Comparison of ENCODE assay signal across 8 cellular contexts in genomic region chr6:147201885-147202515, GRCh38. TPM values are rescaled to one million over a fixed set of nuclear protein-coding genes. Genes with fewer than 3 reads are reported as not detected.
DNase-seq lines count a peak whose midpoint lies in the region; ATAC-seq, FAIRE-seq and TF ChIP-seq lines count a peak whose summit lies in the region.

No MANE protein-coding gene starts in this region.

- dilution Hi-C loops in endothelial cell of umbilical vein (cut with MboI; ENCODE audit: extremely low pct_ligation_motif_present, low sequenced_read_pairs), result no loop called here

- no peak overlapping the region for H3K9ac ChIP-seq in endothelial cell of umbilical vein (replicated peaks; ENCODE audit: extremely low read depth, insufficient read depth, low read length)

- FAIRE-seq in A549 (lab: Jason Lieb, UNC) (no peak), endothelial cell of umbilical vein (lab: Jason Lieb, UNC) (no peak)

- peaks cover 24% of the 10 kb centered on the region for H3K79me2 ChIP-seq in endothelial cell of umbilical vein (ENCODE audit: control insufficient read depth, insufficient read depth, low read length)

- no peaks in the 10 kb centered on the region for H3K9me3 Mint-ChIP-seq in T-cell
- no peaks in the 10 kb centered on the region for H3K9me3 Mint-ChIP-seq in naive thymus-derived CD8-positive, alpha-beta T cell

- TF ChIP-seq CTCF in A549 (IDR thresholded peaks at IDR 0.05) (no peak), GM10248 (IDR thresholded peaks at IDR 0.05; ENCODE audit: control extremely low read depth, extremely low read depth, low read depth, missing control alignments) (no peak), endothelial cell of umbilical vein (IDR thresholded peaks at IDR 0.05; ENCODE audit: extremely low read depth in 1 of 2, insufficient read depth in 1 of 2, low read depth in 1 of 2, low read length in 2 of 2) (no peak)

- no peaks in the 10 kb centered on the region for H3K27me3 Mint-ChIP-seq in T-cell
- H3K27me3 Mint-ChIP-seq in naive thymus-derived CD8-positive, alpha-beta T cell, result no peaks in the 10 kb centered on the region

- no peak for TF ChIP-seq EP300 in A549 (IDR thresholded peaks at IDR 0.05)

- H3K27ac Mint-ChIP-seq in T-cell, result peak overlapping the region; percentile 97 to 98
- H3K27ac Mint-ChIP-seq in naive thymus-derived CD8-positive, alpha-beta T cell, result peak overlapping the region; percentile 95 to 100 (median 98)

- no peaks in the 10 kb centered on the region for H3K36me3 Mint-ChIP-seq in T-cell
- peaks cover 0 to 4% (median 0%) of the 10 kb centered on the region in 3 donors for H3K36me3 Mint-ChIP-seq in naive thymus-derived CD8-positive, alpha-beta T cell

- H3K4me3 Mint-ChIP-seq in T-cell, result peak overlapping the region; percentile 89 to 98 (median 93)
- H3K4me3 Mint-ChIP-seq in naive thymus-derived CD8-positive, alpha-beta T cell, result peak overlapping the region; percentile 93 to 100 (median 98)

- no peaks in the 10 kb centered on the region for H3K36me3 ChIP-seq in KOPT-K1 (ENCODE audit: insufficient read depth, low read length)
- no peaks in the 10 kb centered on the region for H3K36me3 ChIP-seq in endothelial cell of umbilical vein (ENCODE audit: control insufficient read depth in 2 of 2, extremely low read depth in 1 of 2, insufficient read depth in 2 of 2, low read length in 2 of 2)

- H3K27ac ChIP-seq in A549, result peak overlapping the region; percentile 82 to 100
- peak overlapping the region; percentile 76 for H3K27ac ChIP-seq in KOPT-K1 (ENCODE audit: low read depth, low read length, poor library complexity, severe bottlenecking)
- peak overlapping the region; percentile 86 for H3K27ac ChIP-seq in endothelial cell of umbilical vein (ENCODE audit: insufficient read depth, low read depth, low read length)

- H3K9me1 ChIP-seq in endothelial cell of umbilical vein (replicated peaks; ENCODE audit: control insufficient read depth, extremely low read depth, insufficient read depth, low read length), result no peaks in the 10 kb centered on the region

- H3K4me3 ChIP-seq in A549, result peak overlapping the region; percentile 84
- peak overlapping the region; percentile 58 to 92 (median 89) for H3K4me3 ChIP-seq in endothelial cell of umbilical vein (replicated peaks in 1 of 3; ENCODE audit: insufficient read depth in 1 of 3, low read depth in 1 of 3, low read length in 3 of 3)

- intact Hi-C loops in endothelial cell of umbilical vein (cut with micrococcal nuclease), result loop anchor here (1.0 to 2.0 kb wide), 5 partner anchors 36 to 819 kb away; partner anchors contain the start of gene RAB32

- H3K27me3 ChIP-seq in endothelial cell of umbilical vein (ENCODE audit: control insufficient read depth in 2 of 2, insufficient read depth in 2 of 2, low read length in 2 of 2), result no peaks in the 10 kb centered on the region

- peaks cover 9% of the 10 kb centered on the region; the same call in 2 of the 3 replicates for H3K4me1 ChIP-seq in A549
- H3K4me1 ChIP-seq in endothelial cell of umbilical vein (ENCODE audit: control insufficient read depth, extremely low read depth, insufficient read depth, low read length), result peaks cover 20% of the 10 kb centered on the region

- peak overlapping the region; percentile 29 for H2AFZ ChIP-seq in endothelial cell of umbilical vein (ENCODE audit: low read depth, low read length)

- H3K9me3 ChIP-seq in A549 (no peaks in the 10 kb centered on the region), KOPT-K1 (ENCODE audit: insufficient read depth, low read length, poor library complexity, severe bottlenecking) (no peaks in the 10 kb centered on the region), endothelial cell of umbilical vein (replicated peaks; ENCODE audit: control insufficient read depth, insufficient read depth, low read length) (no peaks in the 10 kb centered on the region)

- TF ChIP-seq RAD21 in A549 (conservative IDR thresholded peaks at IDR 0.05 in 1 of 2, IDR thresholded peaks at IDR 0.05 in 1 of 2), result peak in 1 of 2 experiments; percentile 5; a peak in 1 of 5 replicates

- POLR2A ChIA-PET in A549 (lab: Yijun Ruan, JAX) (interaction anchor here (1.0 to 1.7 kb wide), 5 partner anchors 15 to 288 kb away, joined by 4 to 10 read pairs (median 5); no protein-coding TSS in a partner anchor), GM10248 (lab: Yijun Ruan, JAX) (no interaction called here), T-cell (lab: Charles Lee) (no interaction called here), endothelial cell of umbilical vein (lab: Charles Lee) (no interaction called here)
- POLR2A ChIA-PET in naive thymus-derived CD8-positive, alpha-beta T cell (lab: Charles Lee), result interaction anchor here (0.7 to 2.1 kb wide), 5 partner anchors 17 to 1467 kb away, joined by 3 to 9 read pairs (median 3); partner anchors contain the start of genes EPM2A and FBXO30

- no TSS peak for BruUV-seq in endothelial cell of umbilical vein (replicated peaks; lab: Mats Ljungman, UMichigan)

- CTCF ChIA-PET in A549 (lab: Yijun Ruan, JAX) (interaction anchor here (0.5 to 1.2 kb wide), 3 partner anchors 10 to 300 kb away, joined by 3 to 5 read pairs (median 3); no protein-coding TSS in a partner anchor), GM10248 (lab: Yijun Ruan, JAX) (no interaction called here), T-cell (lab: Charles Lee) (no interaction called here), endothelial cell of umbilical vein (lab: Charles Lee) (interaction anchor here (0.7 kb wide), 1 partner anchor 300 kb away, joined by 3 read pairs; no protein-coding TSS in a partner anchor)

- peak overlapping the region; percentile 73 for H3K4me2 ChIP-seq in A549
- H3K4me2 ChIP-seq in endothelial cell of umbilical vein (ENCODE audit: insufficient read depth, low read length), result peak overlapping the region; percentile 97

- DNase-seq in A549 (ENCODE audit: low read depth in 1 of 2, low spot score in 1 of 2), result peak; percentile 36 to 81
- peak; percentile 14 for DNase-seq in GM10248 (ENCODE audit: extremely low spot score)
- peak in 4 of 34 experiments; percentile 1 to 10 (median 2) for DNase-seq in T-cell
- no peak for DNase-seq in endothelial cell of umbilical vein (ENCODE audit: low read depth, low spot score)
- DNase-seq in naive thymus-derived CD8-positive, alpha-beta T cell, result peak in 1 of 10 donors; percentile 15
- DNase-seq in NAMALWA (ENCODE audit: low spot score), result no peak
- DNase-seq in stimulated activated CD8-positive, alpha-beta memory T cell treated with anti-CD3 and anti-CD28 coated beads, Interleukin-4, amount 100 ng/mL, for 48 hours, result no peak

- peaks cover 24 to 30% (median 26%) of the 10 kb centered on the region in 3 donors for H3K4me1 Mint-ChIP-seq in T-cell
- H3K4me1 Mint-ChIP-seq in naive thymus-derived CD8-positive, alpha-beta T cell, result peaks cover 13 to 32% (median 18%) of the 10 kb centered on the region in 4 donors

- ATAC-seq in A549 (peak; percentile 63 to 87; a peak in 5 of 6 replicates), T-cell (replicated peaks in 1 of 4) (no peak)
- ATAC-seq in naive thymus-derived CD8-positive, alpha-beta T cell, result no peak

- 1% methylated on average over 16 of the region's 16 CpGs for WGBS in A549 (ENCODE audit: missing lambda C conversion rate)

- no peaks in the 10 kb centered on the region for H4K20me1 ChIP-seq in endothelial cell of umbilical vein (replicated peaks; ENCODE audit: control insufficient read depth, extremely low read depth, insufficient read depth, low read length)

- TF ChIP-seq POLR2A in A549 (IDR thresholded peaks at IDR 0.05; ENCODE audit: low read length) (no peak; the same call in 1 of the 2 replicates), endothelial cell of umbilical vein (IDR thresholded peaks at IDR 0.05; ENCODE audit: low read depth, low read length) (no peak)

TF ChIP-seq in A549, 52 proteins besides CTCF, POLR2A, EP300 and RAD21:
- TF ChIP-seq GATA3 (IDR thresholded peaks at IDR 0.05; ENCODE audit: borderline replicate concordance), result 0 out of 2 replicates have a peak, but pooled peaks have one; percentile 13
- TF ChIP-seq ZC3H11A (IDR thresholded peaks at IDR 0.05), result no peak

TF ChIP-seq in endothelial cell of umbilical vein, 7 proteins besides CTCF, POLR2A, EP300 and RAD21:
- TF ChIP-seq GATA2 (IDR thresholded peaks at IDR 0.05; ENCODE audit: insufficient read depth, insufficient read length, low read depth, low read length) (peak; percentile 55), MAX (IDR thresholded peaks at IDR 0.05; ENCODE audit: insufficient read depth, insufficient read length) (no peak), EZH2 (IDR thresholded peaks at IDR 0.05; ENCODE audit: borderline replicate concordance, low read depth, low read length, severe bottlenecking) (no peak), MYC (IDR thresholded peaks at IDR 0.05; ENCODE audit: low read depth, low read length) (no peak), JUN (IDR thresholded peaks at IDR 0.05; ENCODE audit: borderline replicate concordance, insufficient read depth, insufficient read length, low read depth) (no peak), POLR2AphosphoS5 (IDR thresholded peaks at IDR 0.05; ENCODE audit: insufficient read depth, low read depth, low read length) (peak; percentile 31), FOS (IDR thresholded peaks at IDR 0.05; ENCODE audit: borderline replicate concordance, insufficient read depth, low read length) (no peak)

RNA-seq across cellular contexts. Expression of gene STXBP5, which starts 2.2 kb away (rescaled TPM):
- polyA plus RNA-seq in A549 (2011; rRNA removed) (17.8 and 23.6 TPM in 2 replicates), A549 (2017; fragmentation: RNase III; extraction: RNeasy Plus Mini Kit Qiagen cat#74134 plus additional on column Dnase treatment) (8.7 to 10.8 TPM (median 10.7 TPM) in 3 replicates), endothelial cell of umbilical vein (4.7 and 7.1 TPM in 2 replicates)
- 3.6 TPM in 2 replicates for polyA plus RNA-seq in A549 (2012; cell fraction: cytosol; rRNA removed)
- polyA plus RNA-seq in A549 (2012; cell fraction: nucleus; rRNA removed), result 2.5 and 3.6 TPM in 2 replicates
- 27.4 and 33.1 TPM in 2 replicates for polyA minus RNA-seq in A549 (2011; rRNA and poly(A)+ RNA removed)
- total RNA-seq in T-cell (10 to 100 TPM; 24.1 to 35.4 (median 27.8) TPM), endothelial cell of umbilical vein (21.8 and 25.0 TPM in 2 replicates)
- 7.0 and 8.8 TPM in 2 replicates for polyA plus RNA-seq in endothelial cell of umbilical vein (2011; cell fraction: cytosol; rRNA removed)
- polyA plus RNA-seq in endothelial cell of umbilical vein (2011; cell fraction: nucleus; rRNA removed), result 24.8 and 25.0 TPM in 2 replicates
- 11.8 and 16.5 TPM in 2 replicates for polyA plus RNA-seq in endothelial cell of umbilical vein (2012)
- 43.1 and 44.2 TPM in 2 replicates for polyA minus RNA-seq in endothelial cell of umbilical vein
- 19.0 TPM for polyA minus RNA-seq in endothelial cell of umbilical vein (2011; cell fraction: cytosol; rRNA and poly(A)+ RNA removed)
- polyA minus RNA-seq in endothelial cell of umbilical vein (2011; cell fraction: nucleus; rRNA and poly(A)+ RNA removed), result 96.6 and 124 TPM in 2 replicates
- total RNA-seq in naive thymus-derived CD8-positive, alpha-beta T cell, result 10 to 100 TPM; 36.5 to 37.6 TPM
- polyA plus RNA-seq in naive thymus-derived CD8-positive, alpha-beta T cell, result 10 to 100 TPM in 1 of 3 donors, 1 to 10 TPM in 2; 2.9 to 11.2 (median 5.6) TPM

Comparison
In these comparisons a context has a peak if more than half of its experiments do, and no peak if none do; other contexts are left out.
1. ATAC-seq: peak in A549 (2 of 2); none in T-cell (0 of 4) and naive thymus-derived CD8-positive, alpha-beta T cell (0 of 2).
2. DNase-seq: peak in A549 (2 of 2) and GM10248 (single experiment); none in endothelial cell of umbilical vein (single experiment), NAMALWA (single experiment) and stimulated activated CD8-positive, alpha-beta memory T cell treated with anti-CD3 and anti-CD28 coated beads, Interleukin-4, amount 100 ng/mL, for 48 hours (single experiment).
3. CTCF ChIA-PET loops: an anchor here in A549 (0.5 to 1.2 kb wide) and endothelial cell of umbilical vein (0.7 kb wide); none called in GM10248 and T-cell.
4. POLR2A ChIA-PET loops: an anchor here in A549 (1.0 to 1.7 kb wide) and naive thymus-derived CD8-positive, alpha-beta T cell (0.7 to 2.1 kb wide); none called in GM10248, T-cell and endothelial cell of umbilical vein.
5. Peak in every context shown above with its lines, with median percentiles within 50 percentile points of each other: H3K27ac ChIP-seq.